28 cellular contexts compared by ENCODE assay signal in genomic region chrX:8043121-8043520, GRCh38.
"Had no signal": no experiment of that assay in that cellular context is flagged by ENCODE, and none has a peak within 500 bp of the region (broad histone marks: within the 10 kb centered on the region; RNA-seq: fewer than 3 reads in every experiment).

No MANE protein-coding gene starts in this region.

- H3K4me3 ChIP-seq: esophagus muscularis mucosa, lower lobe of right lung, mucosa of descending colon, neural progenitor cell, prostate gland, right atrium auricular region, smooth muscle cell, suprapubic skin, transverse colon had no signal

- H3K4me3 Mint-ChIP-seq: effector memory CD8-positive, alpha-beta T cell; immature natural killer cell; memory B cell; mesothelial cell of epicardium; naive B cell; natural killer cell treated with Interleukin-12 subunit alpha and Interleukin-12 subunit beta and Interleukin-15 and Interleukin-18, amount 100 ng/mL, for 72 hours; neural progenitor cell; stimulated activated naive CD8-positive, alpha-beta T cell treated with anti-CD3 and anti-CD28 coated beads, Interleukin-15, amount 100 ng/mL, for 72 hours had no signal

- H3K4me1 ChIP-seq: lower lobe of right lung, prostate gland, suprapubic skin, transverse colon had no signal

- H3K27me3 Mint-ChIP-seq: effector memory CD8-positive, alpha-beta T cell; memory B cell; naive B cell; stimulated activated naive CD8-positive, alpha-beta T cell treated with anti-CD3 and anti-CD28 coated beads, Interleukin-15, amount 100 ng/mL, for 72 hours had no signal

- H3K9me3 Mint-ChIP-seq: effector memory CD8-positive, alpha-beta T cell; natural killer cell treated with Interleukin-12 subunit alpha and Interleukin-12 subunit beta and Interleukin-15 and Interleukin-18, amount 100 ng/mL, for 72 hours had no signal

- H3K27ac Mint-ChIP-seq: effector memory CD8-positive, alpha-beta T cell; immature natural killer cell; memory B cell; mesothelial cell of epicardium; natural killer cell treated with Interleukin-12 subunit alpha and Interleukin-12 subunit beta and Interleukin-15 and Interleukin-18, amount 100 ng/mL, for 72 hours; neural progenitor cell; stimulated activated naive CD8-positive, alpha-beta T cell treated with anti-CD3 and anti-CD28 coated beads, Interleukin-15, amount 100 ng/mL, for 72 hours had no signal

- H2AFZ ChIP-seq: neural progenitor cell had no signal

- H3K9ac ChIP-seq: neural progenitor cell had no signal

- H3K36me3 Mint-ChIP-seq: immature natural killer cell; mesothelial cell of epicardium; natural killer cell treated with Interleukin-12 subunit alpha and Interleukin-12 subunit beta and Interleukin-15 and Interleukin-18, amount 100 ng/mL, for 72 hours; neural progenitor cell had no signal

- H3K9me3 ChIP-seq: esophagus muscularis mucosa, lower lobe of right lung, mucosa of descending colon, prostate gland, right atrium auricular region, suprapubic skin, transverse colon had no signal

- H3K27ac ChIP-seq: esophagus muscularis mucosa, lower lobe of right lung, neural progenitor cell, prostate gland, right atrium auricular region, suprapubic skin, transverse colon had no signal

- H3K36me3 ChIP-seq: esophagus muscularis mucosa, lower lobe of right lung, neural progenitor cell, prostate gland, right atrium auricular region, suprapubic skin, transverse colon had no signal

- H3K27me3 ChIP-seq: esophagus muscularis mucosa, neural progenitor cell, right atrium auricular region, suprapubic skin, transverse colon had no signal

- H3K4me2 ChIP-seq: neural progenitor cell, smooth muscle cell had no signal

- DNase-seq: cerebellar nuclear complex; cortex of kidney; effector memory CD8-positive, alpha-beta T cell; foreskin melanocyte; glutamatergic neuron; hypothalamus; immature natural killer cell; islet precursor cell; left ventricle myocardium superior; lower lobe of right lung; mucosa of descending colon; naive B cell; stimulated activated CD4-positive, alpha-beta T cell treated with anti-CD3 and anti-CD28 coated beads, Interleukin-12 subunit alpha, Interleukin-12 subunit beta, amount 100 ng/mL, for 4 hours; stimulated activated CD4-positive, alpha-beta T cell treated with anti-CD3 and anti-CD28 coated beads, Interleukin-1b, Interleukin-23, amount 100 ng/mL, for 48 hours; stimulated activated CD4-positive, alpha-beta T cell treated with anti-CD3 and anti-CD28 coated beads, Interleukin-4, amount 100 ng/mL, for 1 hour; stimulated activated CD8-positive, alpha-beta memory T cell treated with anti-CD3 and anti-CD28 coated beads, Interleukin-4, amount 100 ng/mL, for 48 hours; stimulated activated naive CD4-positive, alpha-beta T cell; stimulated activated naive CD8-positive, alpha-beta T cell treated with anti-CD3 and anti-CD28 coated beads, Interleukin-15, amount 100 ng/mL, for 72 hours; transverse colon had no signal
